ENCODE assay signal across 1 cellular context in genomic region chr17:70775667-70776066, GRCh38.
TF ChIP-seq lines count a peak whose summit lies in the region.

No MANE protein-coding gene starts in this region.

TF ChIP-seq in SK-N-SH treated with all-trans-retinoic acid at 6 μM for 48 hours, 23 proteins besides CTCF, POLR2A, EP300 and RAD21 (continued from another document):
- TF ChIP-seq POU6F1 (CRISPR knock-in tag; IDR thresholded peaks at IDR 0.05; ENCODE audit: borderline replicate concordance, low read depth) (no peak), CSDC2 (CRISPR knock-in tag; IDR thresholded peaks at IDR 0.05) (no peak), OSR1 (CRISPR knock-in tag; IDR thresholded peaks at IDR 0.05) (no peak), CSRNP3 (CRISPR knock-in tag; IDR thresholded peaks at IDR 0.05) (no peak), TSHZ2 (CRISPR knock-in tag; IDR thresholded peaks at IDR 0.05) (no peak)
TF ChIP-seq in SK-N-SH treated with all-trans-retinoic acid at 6 μM for 48 hours: peak in this region for 0.
